Comparison of ENCODE assay signal across 20 cellular contexts in genomic region chr9:15738011-15738410, GRCh38.
DNase-seq lines count a peak whose midpoint lies in the region; FAIRE-seq and TF ChIP-seq lines count a peak whose summit lies in the region.
"Had no signal": no experiment of that assay in that cellular context is flagged by ENCODE, and none has a peak within 500 bp of the region (broad histone marks: within the 10 kb centered on the region; RNA-seq: fewer than 3 reads in every experiment).

No MANE protein-coding gene starts in this region.

- H3K27me3 ChIP-seq in fibroblast of lung (ENCODE audit: control insufficient read depth, insufficient read depth, low read length) (no peaks in the 10 kb centered on the region), osteoblast (ENCODE audit: insufficient read depth, low read length) (no peaks in the 10 kb centered on the region)
- H3K27me3 ChIP-seq: gastroesophageal sphincter, pancreas, uterus had no signal

- H2AFZ ChIP-seq in fibroblast of lung (ENCODE audit: low read length): no peak overlapping the region
- no peak overlapping the region for H2AFZ ChIP-seq in osteoblast (ENCODE audit: low read length)

- DNase-seq in GM18507 (ENCODE audit: extremely low spot score, insufficient read length, low read depth): no peak
- peak; percentile 2 for DNase-seq in RPMI7951 (ENCODE audit: low read depth)
- DNase-seq in fibroblast of lung (ENCODE audit: low read depth in 2 of 2): peak; percentile 15 to 40
- DNase-seq in osteoblast (ENCODE audit: insufficient read length, low spot score, missing footprints): no peak
- no peak for DNase-seq in hippocampal formation (lab: John Stamatoyannopoulos, UW)
- DNase-seq in NOMO-1 treated with DMSO at 0.1 percent for 48 hours (lab: John Stamatoyannopoulos, UW; ENCODE audit: unreplicated experiment): no peak
- no peak for DNase-seq in coronary artery (ENCODE audit: low spot score)
- no peak for DNase-seq in RKO (ENCODE audit: low spot score)
- DNase-seq: activated CD4-positive, alpha-beta T cell treated with anti-CD3 and anti-CD28 coated beads for 1 hour; H7; left ventricle myocardium inferior; mucosa of descending colon; NCI-H1092 treated with DMSO at 0.1 percent for 48 hours; pancreas; stimulated activated CD4-positive, alpha-beta T cell treated with anti-CD3 and anti-CD28 coated beads, Interleukin-4, amount 100 ng/mL, for 1 hour; T1000; uterus had no signal

- peak; percentile 54 for FAIRE-seq in GM18507 (lab: Jason Lieb, UNC)
- FAIRE-seq: GM19239, pancreas had no signal

- H3K36me3 ChIP-seq in fibroblast of lung (ENCODE audit: control insufficient read depth, insufficient read depth, low read length) (no peaks in the 10 kb centered on the region), osteoblast (ENCODE audit: insufficient read depth, low read length) (no peaks in the 10 kb centered on the region)
- H3K36me3 ChIP-seq: gastroesophageal sphincter, left ventricle myocardium inferior, pancreas, uterus had no signal

- H3K79me2 ChIP-seq in fibroblast of lung (ENCODE audit: control insufficient read depth, insufficient read depth, low read length): no peaks in the 10 kb centered on the region
- H3K79me2 ChIP-seq in osteoblast (ENCODE audit: insufficient read depth, low read length): no peaks in the 10 kb centered on the region

- TF ChIP-seq CTCF in fibroblast of lung (conservative IDR thresholded peaks at IDR 0.05 in 1 of 2, IDR thresholded peaks at IDR 0.05 in 1 of 2; ENCODE audit: low read depth in 1 of 2, low read length in 2 of 2): no peak
- TF ChIP-seq CTCF in osteoblast (IDR thresholded peaks at IDR 0.05; ENCODE audit: extremely low read depth, low read depth, low read length): no peak
- no peak for TF ChIP-seq CTCF in coronary artery (IDR thresholded peaks at IDR 0.05)

- H3K9ac ChIP-seq in fibroblast of lung (ENCODE audit: insufficient read depth, low read length): no peak overlapping the region
- H3K9ac ChIP-seq: KMS-11 had no signal

- H3K4me1 ChIP-seq in fibroblast of lung (ENCODE audit: control insufficient read depth, extremely low read depth, insufficient read depth, low read length) (peaks cover 11% of the 10 kb centered on the region), osteoblast (ENCODE audit: insufficient read depth, low read length) (peaks cover 49% of the 10 kb centered on the region)
- H3K4me1 ChIP-seq: pancreas, uterus had no signal

- H3K4me3 ChIP-seq in fibroblast of lung (replicated peaks in 1 of 4; ENCODE audit: control extremely low read depth in 1 of 4, insufficient read depth in 1 of 4, low read depth in 3 of 4, low read length in 4 of 4): no peak overlapping the region
- no peak overlapping the region for H3K4me3 ChIP-seq in osteoblast (ENCODE audit: insufficient read depth, low read length)
- H3K4me3 ChIP-seq in coronary artery: no peak overlapping the region
- H3K4me3 ChIP-seq: gastroesophageal sphincter, left ventricle myocardium inferior, mucosa of descending colon, pancreas, uterus had no signal

- H3K4me2 ChIP-seq in fibroblast of lung (ENCODE audit: extremely low read depth, insufficient read depth, low read length) (no peak overlapping the region), osteoblast (ENCODE audit: insufficient read depth, low read length) (peak overlapping the region; percentile 11)
- H3K4me2 ChIP-seq: KMS-11 had no signal

- H3K9me3 ChIP-seq in fibroblast of lung (ENCODE audit: control insufficient read depth, insufficient read depth, low read depth, low read length) (no peaks in the 10 kb centered on the region), osteoblast (ENCODE audit: low read depth, low read length) (no peaks in the 10 kb centered on the region)
- H3K9me3 ChIP-seq: gastroesophageal sphincter, left ventricle myocardium inferior, mucosa of descending colon, pancreas, uterus had no signal

- H4K20me1 ChIP-seq in fibroblast of lung (ENCODE audit: control insufficient read depth, extremely low read depth, insufficient read depth, low read length) (no peaks in the 10 kb centered on the region), osteoblast (ENCODE audit: insufficient read depth, low read length) (no peaks in the 10 kb centered on the region)

- H3K27ac ChIP-seq in fibroblast of lung (ENCODE audit: insufficient read depth, low read length): no peak overlapping the region
- no peak overlapping the region for H3K27ac ChIP-seq in osteoblast (ENCODE audit: low read depth, low read length)
- no peak overlapping the region for H3K27ac ChIP-seq in coronary artery
- H3K27ac ChIP-seq: gastroesophageal sphincter, KMS-11, left ventricle myocardium inferior, pancreas, uterus had no signal

Comparison
In these comparisons a context has a peak if more than half of its experiments do, and no peak if none do; other contexts are left out.
1. DNase-seq: peak in RPMI7951 (single experiment) and fibroblast of lung (2 of 2); none in GM18507 (single experiment), osteoblast (single experiment), hippocampal formation (0 of 2), NOMO-1 treated with DMSO at 0.1 percent for 48 hours (single experiment), coronary artery (single experiment) and RKO (single experiment).